Comparison of ENCODE assay signal across 8 cellular contexts in genomic region chr7:100626055-100626454, GRCh38. TPM values are rescaled to one million over a fixed set of nuclear protein-coding genes. Genes with fewer than 3 reads are reported as not detected.
DNase-seq lines count a peak whose midpoint lies in the region; ATAC-seq, FAIRE-seq and TF ChIP-seq lines count a peak whose summit lies in the region.

No MANE protein-coding gene starts in this region.

- no peak overlapping the region for H4K91ac ChIP-seq in H1 (replicated peaks; ENCODE audit: insufficient read length, low read length)

- no peaks in the 10 kb centered on the region for H3K27me3 ChIP-seq in PC-3 (ENCODE audit: low read length)
- peaks cover 0 to 5% (median 2%) of the 10 kb centered on the region in 4 experiments; a peak in 3 of 7 replicates for H3K27me3 ChIP-seq in H1 (replicated peaks in 1 of 4; ENCODE audit: control insufficient read depth in 3 of 4, extremely low read depth in 1 of 4, insufficient read depth in 3 of 4, low read length in 3 of 4)
- H3K27me3 ChIP-seq in psoas muscle (ENCODE audit: insufficient read depth in 3 of 3, low read length in 2 of 3): peaks cover 0 to 9% (median 1%) of the 10 kb centered on the region in 3 donors

- H3K27ac ChIP-seq in PC-3 (ENCODE audit: low read length) (no peak overlapping the region), H1 (ENCODE audit: low read depth, low read length) (no peak overlapping the region), psoas muscle (no peak overlapping the region)

- H3K9me2 ChIP-seq in PC-3 (replicated peaks; ENCODE audit: low read length): no peaks in the 10 kb centered on the region

- H3F3A ChIP-seq in PC-3 (ENCODE audit: low read length, unreplicated experiment): no peaks in the 10 kb centered on the region

- H3K23me2 ChIP-seq in H1 (ENCODE audit: low read depth, low read length): peaks cover 4% of the 10 kb centered on the region; the same call in 1 of the 2 replicates

- DNase-seq in GM12864 (ENCODE audit: low read depth) (no peak), PC-3 (no peak), H1 (ENCODE audit: low read depth in 1 of 2, low spot score in 2 of 2) (no peak), psoas muscle (no peak), NCI-H1105 treated with DMSO at 0.1 percent for 48 hours (lab: John Stamatoyannopoulos, UW) (no peak), GM13977 (ENCODE audit: low spot score) (no peak)
- no peak for DNase-seq in stimulated activated CD4-positive, alpha-beta T cell treated with anti-CD3 and anti-CD28 coated beads, Interleukin-1b, Interleukin-23, amount 100 ng/mL, for 48 hours

- BruUV-seq in PC-3 (replicated peaks; lab: Mats Ljungman, UMichigan): no TSS peak

- ATAC-seq in PC-3 (no peak), psoas muscle (no peak), GM19463 (IDR thresholded peaks at IDR 0.05; ENCODE audit: unreplicated experiment) (no peak)

- in situ Hi-C loops in GM13977 (cut with MboI; ENCODE audit: low pct_unique_long_range_greater_than_20kb, low sequenced_read_pairs, unreplicated experiment): no loop called here

- H3K79me1 ChIP-seq in H1 (ENCODE audit: low read depth, low read length): no peaks in the 10 kb centered on the region

- CTCF ChIA-PET in PC-3 (lab: Charles Lee) (no interaction called here), H1 (lab: Charles Lee; ENCODE audit: partially characterized antibody) (interaction anchor here (0.6 to 2.2 kb wide), 10 partner anchors 8 to 479 kb away, joined by 3 to 19 read pairs (median 4); partner anchors contain the start of gene MOSPD3)

- H3K4ac ChIP-seq in H1 (replicated peaks; ENCODE audit: insufficient read length, low read depth, low read length): no peak overlapping the region

- H4K5ac ChIP-seq in H1 (ENCODE audit: insufficient read length, low read depth, low read length): no peak overlapping the region

- H2BK120ac ChIP-seq in H1 (replicated peaks; ENCODE audit: low read depth, low read length): no peak overlapping the region

- H3K23ac ChIP-seq in H1 (ENCODE audit: insufficient read length): no peak overlapping the region

- no peak overlapping the region for H2BK20ac ChIP-seq in H1 (ENCODE audit: low read length)

- POLR2A ChIA-PET in PC-3 (lab: Charles Lee; ENCODE audit: unreplicated experiment): interaction anchor here (0.5 to 0.6 kb wide), 2 partner anchors 19 to 147 kb away, joined by 3 to 4 read pairs; no protein-coding TSS in a partner anchor
- POLR2A ChIA-PET in H1 (lab: Charles Lee; ENCODE audit: partially characterized antibody): interaction anchor here (0.5 to 2.4 kb wide), 14 partner anchors 9 to 197 kb away, joined by 3 to 11 read pairs (median 4); partner anchors contain the start of genes FBXO24, LRCH4, MEPCE and MOSPD3

- intact Hi-C loops in PC-3 (cut with micrococcal nuclease): loop anchor here (5.0 kb wide), 1 partner anchor 46 kb away; the partner anchor contains the start of gene GNB2
- intact Hi-C loops in psoas muscle (cut with DNase I): loop anchor here in 1 of 2 donors (5.0 kb wide), 1 partner anchor 46 kb away; the partner anchor contains the start of gene GNB2

- H2AFZ ChIP-seq in PC-3 (ENCODE audit: low read length) (peak overlapping the region; percentile 82), H1 (ENCODE audit: low read length) (0 out of 2 replicates have a peak overlapping the region, but pooled peaks have one; percentile 86)

- 42% methylated on average over 3 of the region's 3 CpGs; no CpG with 5 or more reads in 1 of the 2 experiments for WGBS in H1 (ENCODE audit: extremely low coverage in 1 of 2, insufficient coverage in 1 of 2, insufficient read length in 1 of 2, insufficient replicate concordance in 2 of 2, low coverage in 1 of 2, low lambda C conversion rate in 2 of 2, missing lambda C conversion rate in 1 of 2), 2 experiments
- 12 to 27% (median 22%) methylated on average over 3 of the region's 3 CpGs for WGBS in psoas muscle, 3 donors

- H4K20me1 ChIP-seq in PC-3 (ENCODE audit: low read length) (no peaks in the 10 kb centered on the region), H1 (replicated peaks in 1 of 2; ENCODE audit: control insufficient read depth in 1 of 2, insufficient read depth in 2 of 2, low read length in 2 of 2) (peaks cover 0 to 2% of the 10 kb centered on the region in 2 experiments)

- H2BK5ac ChIP-seq in H1 (ENCODE audit: low read depth, low read length): no peak overlapping the region

- H4K8ac ChIP-seq in H1 (ENCODE audit: extremely low read depth, insufficient read depth, low read length): no peak overlapping the region

- H3K79me2 ChIP-seq in PC-3 (ENCODE audit: low read length) (no peaks in the 10 kb centered on the region), H1 (ENCODE audit: control insufficient read depth in 1 of 2, insufficient read depth in 2 of 2, low read length in 2 of 2) (no peaks in the 10 kb centered on the region)

- no peak for TF ChIP-seq EP300 in H1 (IDR thresholded peaks at IDR 0.05; ENCODE audit: borderline replicate concordance in 1 of 2, low read depth in 2 of 2, low read length in 2 of 2)

- TF ChIP-seq RAD21 in H1 (IDR thresholded peaks at IDR 0.05 in 1 of 2, conservative IDR thresholded peaks at IDR 0.05 in 1 of 2; ENCODE audit: low read depth in 2 of 2, low read length in 2 of 2): no peak

- no peak for TF ChIP-seq CTCF in GM12864 (IDR thresholded peaks at IDR 0.05; ENCODE audit: low read depth, low read length, missing control alignments)
- TF ChIP-seq CTCF in PC-3 (conservative IDR thresholded peaks at IDR 0.05; ENCODE audit: low read depth, low read length): no peak
- TF ChIP-seq CTCF in H1 (IDR thresholded peaks at IDR 0.05; ENCODE audit: control extremely low read depth in 1 of 3, insufficient read depth in 1 of 3, low read depth in 1 of 3, low read length in 3 of 3): no peak
- TF ChIP-seq CTCF in psoas muscle (IDR thresholded peaks at IDR 0.05): no peak
- TF ChIP-seq CTCF in GM13977 (IDR thresholded peaks at IDR 0.05; ENCODE audit: extremely low read depth, insufficient read depth, missing control alignments): no peak

- FAIRE-seq in H1 (lab: Jason Lieb, UNC): no peak

- no peak overlapping the region for H3K18ac ChIP-seq in H1 (ENCODE audit: extremely low read depth, low read length)

- no peak overlapping the region for H2BK15ac ChIP-seq in H1 (ENCODE audit: low read length)

- H3K4me1 ChIP-seq in PC-3 (ENCODE audit: insufficient read depth, low read length) (peaks cover 6% of the 10 kb centered on the region), H1 (replicated peaks in 1 of 4; ENCODE audit: control insufficient read depth in 3 of 4, insufficient read depth in 4 of 4, low read length in 3 of 4) (peaks cover 0 to 11% (median 6%) of the 10 kb centered on the region in 4 experiments; a peak in 6 of 7 replicates), psoas muscle (peaks cover 8% of the 10 kb centered on the region)

- H3K9me3 ChIP-seq in PC-3 (ENCODE audit: low read length) (no peaks in the 10 kb centered on the region), H1 (ENCODE audit: insufficient read depth in 2 of 2, low read depth in 1 of 2, low read length in 1 of 2) (no peaks in the 10 kb centered on the region), psoas muscle (no peaks in the 10 kb centered on the region)

- H3K9ac ChIP-seq in PC-3 (ENCODE audit: low read length): no peak overlapping the region
- no peak overlapping the region for H3K9ac ChIP-seq in H1 (replicated peaks in 1 of 4; ENCODE audit: extremely low read depth in 1 of 4, low read depth in 3 of 4, low read length in 3 of 4)

- H3K4me2 ChIP-seq in PC-3 (ENCODE audit: low read length): peak overlapping the region; percentile 98
- peak overlapping the region; percentile 59 to 83 for H3K4me2 ChIP-seq in H1 (ENCODE audit: insufficient read depth in 1 of 2, low read depth in 2 of 2, low read length in 2 of 2)

- no peak overlapping the region for H3K56ac ChIP-seq in H1 (replicated peaks; ENCODE audit: insufficient read length, low read depth, low read length)

- H2BK12ac ChIP-seq in H1 (ENCODE audit: low read depth, low read length): peak overlapping the region; percentile 30; the same call in 1 of the 2 replicates

- peak overlapping the region; percentile 28; the same call in 1 of the 2 replicates for H3K4me3 ChIP-seq in GM12864 (ENCODE audit: low read depth, low read length)
- H3K4me3 ChIP-seq in PC-3 (ENCODE audit: low read length): peak overlapping the region; percentile 58
- peak overlapping the region; percentile 11 to 63 (median 27); a peak in 5 of 8 replicates for H3K4me3 ChIP-seq in H1 (ENCODE audit: extremely low read depth in 1 of 4, insufficient read depth in 2 of 4, low read depth in 3 of 4, low read length in 4 of 4)
- peak overlapping the region; percentile 49 for H3K4me3 ChIP-seq in psoas muscle

- no peak for TF ChIP-seq POLR2A in H1 (IDR thresholded peaks at IDR 0.05; ENCODE audit: control extremely low read depth in 1 of 2, low read depth in 2 of 2, low read length in 2 of 2)

- H3K14ac ChIP-seq in H1 (ENCODE audit: insufficient read length): no peak overlapping the region

- no peaks in the 10 kb centered on the region for H3K36me3 ChIP-seq in PC-3 (ENCODE audit: low read depth, low read length)
- no peaks in the 10 kb centered on the region for H3K36me3 ChIP-seq in H1 (ENCODE audit: control insufficient read depth in 2 of 4, insufficient read depth in 4 of 4, low read length in 3 of 4)
- H3K36me3 ChIP-seq in psoas muscle (ENCODE audit: insufficient read depth in 1 of 2, low read depth in 1 of 2): no peaks in the 10 kb centered on the region

- H2AK5ac ChIP-seq in H1 (ENCODE audit: low read depth, low read length): no peak overlapping the region

RNA-seq across cellular contexts. Expression of gene MOSPD3, which starts 13.7 kb away (rescaled TPM):
- 9.4 and 19.4 TPM in 2 replicates for total RNA-seq in PC-3 (2014; rRNA removed)
- total RNA-seq in H1 (2021; fragmentation: NEBNext Ultra II Directional; extraction: Animal tissue kit (Norgen Biotek cat#: 25700)): 19.3 and 20.7 TPM in 2 replicates
- polyA plus RNA-seq in H1 (2011; rRNA removed): 21.4 and 45.7 TPM in 2 replicates
- polyA plus RNA-seq in H1 (2011; cell fraction: cytosol; rRNA removed): 10.1 TPM
- 23.8 TPM for polyA plus RNA-seq in H1 (2011; cell fraction: nucleus; rRNA removed)
- 15.9 to 26.5 TPM (median 22.6 TPM) in 4 replicates for polyA plus RNA-seq in H1 (2012, experiment 1 of 2)
- polyA plus RNA-seq in H1 (2012, experiment 2 of 2): 25.8 TPM
- polyA plus RNA-seq in H1 (2013, experiment 1 of 2): 19.0 TPM
- 17.7 TPM for polyA plus RNA-seq in H1 (2013, experiment 2 of 2)
- 7.0 and 8.1 TPM in 2 replicates for polyA minus RNA-seq in H1 (2011; rRNA and poly(A)+ RNA removed)
- 7.4 TPM for polyA minus RNA-seq in H1 (2011; cell fraction: cytosol; rRNA and poly(A)+ RNA removed)
- 8.7 TPM for polyA minus RNA-seq in H1 (2011; cell fraction: nucleus; rRNA and poly(A)+ RNA removed)
- total RNA-seq in psoas muscle: 1 to 10 TPM; 6.2 to 7.0 (median 6.4) TPM
- polyA plus RNA-seq in psoas muscle: 10 to 100 TPM in 1 of 3 donors, 1 to 10 TPM in 2; 7.7 to 11.3 (median 7.9) TPM

RNA-seq across cellular contexts. Expression of gene TFR2, which starts 15.3 kb away (rescaled TPM):
- total RNA-seq in PC-3 (2014; rRNA removed) (not detected in 2 replicates), psoas muscle (not detected)
- total RNA-seq in H1 (2021; fragmentation: NEBNext Ultra II Directional; extraction: Animal tissue kit (Norgen Biotek cat#: 25700)): 4.9 and 5.7 TPM in 2 replicates
- polyA plus RNA-seq in H1 (2011; rRNA removed) (4.6 and 6.0 TPM in 2 replicates), psoas muscle (under 1 TPM in 2 of 3 donors, not detected in 1; 0.04 to 0.36 TPM)
- 4.0 TPM for polyA plus RNA-seq in H1 (2011; cell fraction: cytosol; rRNA removed)
- 17.7 TPM for polyA plus RNA-seq in H1 (2011; cell fraction: nucleus; rRNA removed)
- polyA plus RNA-seq in H1 (2012, experiment 1 of 2): 5.4 to 7.4 TPM (median 6.2 TPM) in 4 replicates
- polyA plus RNA-seq in H1 (2012, experiment 2 of 2): 3.3 TPM
- polyA plus RNA-seq in H1 (2013, experiment 1 of 2): 4.0 TPM
- 3.5 TPM for polyA plus RNA-seq in H1 (2013, experiment 2 of 2)
- 1.5 and 3.4 TPM in 2 replicates for polyA minus RNA-seq in H1 (2011; rRNA and poly(A)+ RNA removed)
- polyA minus RNA-seq in H1 (2011; cell fraction: cytosol; rRNA and poly(A)+ RNA removed): 4.3 TPM
- 7.1 TPM for polyA minus RNA-seq in H1 (2011; cell fraction: nucleus; rRNA and poly(A)+ RNA removed)

RNA-seq across cellular contexts. Expression of gene PCOLCE, which starts 23.9 kb away (rescaled TPM):
- 8.6 and 16.3 TPM in 2 replicates for total RNA-seq in PC-3 (2014; rRNA removed)
- total RNA-seq in H1 (2021; fragmentation: NEBNext Ultra II Directional; extraction: Animal tissue kit (Norgen Biotek cat#: 25700)): 69.2 and 70.6 TPM in 2 replicates
- 21.5 and 46.6 TPM in 2 replicates for polyA plus RNA-seq in H1 (2011; rRNA removed)
- polyA plus RNA-seq in H1 (2011; cell fraction: cytosol; rRNA removed): 26.8 TPM
- polyA plus RNA-seq in H1 (2011; cell fraction: nucleus; rRNA removed): 126 TPM
- 80.3 to 96.2 TPM (median 87.0 TPM) in 4 replicates for polyA plus RNA-seq in H1 (2012, experiment 1 of 2)
- 81.2 TPM for polyA plus RNA-seq in H1 (2012, experiment 2 of 2)
- polyA plus RNA-seq in H1 (2013, experiment 1 of 2): 132 TPM
- polyA plus RNA-seq in H1 (2013, experiment 2 of 2): 122 TPM
- 7.8 and 13.1 TPM in 2 replicates for polyA minus RNA-seq in H1 (2011; rRNA and poly(A)+ RNA removed)
- polyA minus RNA-seq in H1 (2011; cell fraction: cytosol; rRNA and poly(A)+ RNA removed): 27.5 TPM
- 29.2 TPM for polyA minus RNA-seq in H1 (2011; cell fraction: nucleus; rRNA and poly(A)+ RNA removed)
- 10 to 100 TPM in 2 of 4 donors, 1 to 10 TPM in 2; 6.2 to 16.9 (median 9.7) TPM for total RNA-seq in psoas muscle
- 10 to 100 TPM in 1 of 3 donors, 1 to 10 TPM in 2; 4.2 to 11.5 (median 7.7) TPM for polyA plus RNA-seq in psoas muscle

RNA-seq across cellular contexts. Expression of gene ACTL6B, which starts 30.2 kb away (rescaled TPM):
- total RNA-seq in PC-3 (2014; rRNA removed) (not detected in 2 replicates), psoas muscle (not detected)
- 1.7 and 2.1 TPM in 2 replicates for total RNA-seq in H1 (2021; fragmentation: NEBNext Ultra II Directional; extraction: Animal tissue kit (Norgen Biotek cat#: 25700))
- polyA plus RNA-seq in H1 (2011; rRNA removed) (4.5 and 4.6 TPM in 2 replicates), psoas muscle (under 1 TPM in 1 of 3 donors, not detected in 2; 0.03 TPM)
- 2.7 TPM for polyA plus RNA-seq in H1 (2011; cell fraction: cytosol; rRNA removed)
- 3.4 TPM for polyA plus RNA-seq in H1 (2011; cell fraction: nucleus; rRNA removed)
- 1.6 to 4.0 TPM (median 3.0 TPM) in 4 replicates for polyA plus RNA-seq in H1 (2012, experiment 1 of 2)
- polyA plus RNA-seq in H1 (2012, experiment 2 of 2): 2.3 TPM
- polyA plus RNA-seq in H1 (2013, experiment 1 of 2): 1.1 TPM
- 1.0 TPM for polyA plus RNA-seq in H1 (2013, experiment 2 of 2)
- polyA minus RNA-seq in H1 (2011; rRNA and poly(A)+ RNA removed): 0.51 and 0.60 TPM in 2 replicates
- 2.4 TPM for polyA minus RNA-seq in H1 (2011; cell fraction: cytosol; rRNA and poly(A)+ RNA removed)
- 0.70 TPM for polyA minus RNA-seq in H1 (2011; cell fraction: nucleus; rRNA and poly(A)+ RNA removed)

RNA-seq across cellular contexts. Expression of gene FBXO24, which starts 39.9 kb away (rescaled TPM):
- total RNA-seq in PC-3 (2014; rRNA removed): 0.40 TPM in 1 of 2 replicates, not detected in the other
- 0.35 and 0.59 TPM in 2 replicates for total RNA-seq in H1 (2021; fragmentation: NEBNext Ultra II Directional; extraction: Animal tissue kit (Norgen Biotek cat#: 25700))
- 0.57 and 0.83 TPM in 2 replicates for polyA plus RNA-seq in H1 (2011; rRNA removed)
- polyA plus RNA-seq in H1 (2011; cell fraction: cytosol; rRNA removed): 0.57 TPM
- 1.4 TPM for polyA plus RNA-seq in H1 (2011; cell fraction: nucleus; rRNA removed)
- polyA plus RNA-seq in H1 (2012, experiment 1 of 2): 0.80 to 1.5 TPM (median 1.1 TPM) in 4 replicates
- 0.17 TPM for polyA plus RNA-seq in H1 (2012, experiment 2 of 2)
- 0.39 TPM for polyA plus RNA-seq in H1 (2013, experiment 1 of 2)
- polyA plus RNA-seq in H1 (2013, experiment 2 of 2): 0.28 TPM
- polyA minus RNA-seq in H1 (2011; rRNA and poly(A)+ RNA removed): 0.66 and 0.95 TPM in 2 replicates
- not detected for polyA minus RNA-seq in H1 (2011; cell fraction: cytosol; rRNA and poly(A)+ RNA removed)
- polyA minus RNA-seq in H1 (2011; cell fraction: nucleus; rRNA and poly(A)+ RNA removed): 0.30 TPM
- total RNA-seq in psoas muscle: 1 to 10 TPM in 1 of 4 donors, under 1 TPM in 3; 0.13 to 1.1 (median 0.31) TPM
- polyA plus RNA-seq in psoas muscle: under 1 TPM; 0.18 to 0.55 (median 0.23) TPM
